Comparison of ENCODE assay signal across 10 cellular contexts in genomic region chr6:127222418-127222817, GRCh38. TPM values are rescaled to one million over a fixed set of nuclear protein-coding genes. Genes with fewer than 3 reads are reported as not detected.
DNase-seq lines count a peak whose midpoint lies in the region; ATAC-seq and TF ChIP-seq lines count a peak whose summit lies in the region.
"Had no signal": no experiment of that assay in that cellular context is flagged by ENCODE, and none has a peak within 500 bp of the region (broad histone marks: within the 10 kb centered on the region; RNA-seq: fewer than 3 reads in every experiment).

No MANE protein-coding gene starts in this region.

- intact Hi-C loops in right cardiac atrium (cut with DNase I): no loop called here

- ATAC-seq in right cardiac atrium: no peak
- ATAC-seq: CD8-positive, alpha-beta T cell had no signal

- H3K27me3 ChIP-seq in MM.1S (replicated peaks; ENCODE audit: insufficient read depth, low read length) (no peaks in the 10 kb centered on the region), right cardiac atrium (ENCODE audit: control insufficient read depth, insufficient read depth) (no peaks in the 10 kb centered on the region)
- H3K27me3 ChIP-seq: BLaER1 treated with 17β-estradiol and CSF1 and Interleukin-3, amounts not matched to agents 10 nM and 100 nM had no signal

- H3K9me2 ChIP-seq in MM.1S (replicated peaks; ENCODE audit: insufficient read depth, low read length): no peaks in the 10 kb centered on the region

- no peak overlapping the region for H3K9ac ChIP-seq in MM.1S (ENCODE audit: low read length)
- H3K9ac ChIP-seq: BLaER1 treated with 17β-estradiol and CSF1 and Interleukin-3, amounts not matched to agents 10 nM and 100 nM had no signal

- H4K20me1 ChIP-seq in MM.1S (ENCODE audit: insufficient read depth, low read length): no peaks in the 10 kb centered on the region
- H4K20me1 ChIP-seq: BLaER1 treated with 17β-estradiol and CSF1 and Interleukin-3, amounts not matched to agents 10 nM and 100 nM had no signal

- H3F3A ChIP-seq in MM.1S (ENCODE audit: insufficient read depth, low read length): no peaks in the 10 kb centered on the region

- no peak overlapping the region for H3K4me2 ChIP-seq in MM.1S (ENCODE audit: low read depth, low read length)
- H3K4me2 ChIP-seq: BLaER1 treated with 17β-estradiol and CSF1 and Interleukin-3, amounts not matched to agents 10 nM and 100 nM had no signal

- TF ChIP-seq CTCF in fibroblast of mammary gland (conservative IDR thresholded peaks at IDR 0.05; ENCODE audit: control insufficient read depth, insufficient read depth, low read depth, low read length) (no peak), MM.1S (IDR thresholded peaks at IDR 0.05; ENCODE audit: low read length) (no peak)

- WGBS in right cardiac atrium: 69% methylated on average over 1 of the region's 1 CpG

- no peaks in the 10 kb centered on the region for H3K9me3 ChIP-seq in MM.1S (replicated peaks; ENCODE audit: insufficient read depth, low read length)
- no peaks in the 10 kb centered on the region for H3K9me3 ChIP-seq in right cardiac atrium (ENCODE audit: control insufficient read depth, low read length)
- H3K9me3 ChIP-seq: BLaER1 treated with 17β-estradiol and CSF1 and Interleukin-3, amounts not matched to agents 10 nM and 100 nM; HAP-1 had no signal

- H3K4me3 ChIP-seq in fibroblast of mammary gland (ENCODE audit: control insufficient read depth, low read depth, low read length) (no peak overlapping the region), MM.1S (ENCODE audit: low read length) (no peak overlapping the region), right cardiac atrium (ENCODE audit: low read length) (no peak overlapping the region)
- H3K4me3 ChIP-seq: BLaER1 treated with 17β-estradiol and CSF1 and Interleukin-3, amounts not matched to agents 10 nM and 100 nM; HAP-1 had no signal

- no peaks in the 10 kb centered on the region for H3K36me3 ChIP-seq in MM.1S (replicated peaks; ENCODE audit: insufficient read depth, low read length)
- H3K36me3 ChIP-seq: BLaER1 treated with 17β-estradiol and CSF1 and Interleukin-3, amounts not matched to agents 10 nM and 100 nM; HAP-1 had no signal

- DNase-seq in LHCN-M2 (ENCODE audit: low read depth): peak; percentile 44
- peak; percentile 28 for DNase-seq in RKO (ENCODE audit: low spot score)
- DNase-seq in fibroblast of mammary gland (ENCODE audit: low read depth): peak; percentile 33
- DNase-seq in NCI-H345 (lab: John Stamatoyannopoulos, UW): no peak
- no peak for DNase-seq in MM.1S
- no peak for DNase-seq in right cardiac atrium
- DNase-seq: Calu3; CD8-positive, alpha-beta T cell had no signal

- no peak overlapping the region for H2AFZ ChIP-seq in MM.1S (ENCODE audit: low read length)

- H3K4me1 ChIP-seq in MM.1S (ENCODE audit: low read length) (no peaks in the 10 kb centered on the region), right cardiac atrium (ENCODE audit: control insufficient read depth, insufficient read depth, low read length) (no peaks in the 10 kb centered on the region)
- H3K4me1 ChIP-seq: BLaER1 treated with 17β-estradiol and CSF1 and Interleukin-3, amounts not matched to agents 10 nM and 100 nM; HAP-1 had no signal

- H3K79me2 ChIP-seq in MM.1S (ENCODE audit: low read length): no peaks in the 10 kb centered on the region

- H3K27ac ChIP-seq in MM.1S (ENCODE audit: low read length): no peak overlapping the region
- H3K27ac ChIP-seq in right cardiac atrium (ENCODE audit: low read length): no peak overlapping the region
- H3K27ac ChIP-seq: BLaER1 treated with 17β-estradiol and CSF1 and Interleukin-3, amounts not matched to agents 10 nM and 100 nM had no signal

RNA-seq across cellular contexts. Expression of gene RNF146, which starts 44.2 kb away (rescaled TPM):
- total RNA-seq in LHCN-M2 (2014; rRNA removed) (45.0 and 52.5 TPM in 2 replicates), right cardiac atrium (10 to 100 TPM; 42.9 to 50.8 (median 46.2) TPM)
- polyA plus RNA-seq in LHCN-M2 (2012): 20.0 TPM
- 34.6 TPM for polyA plus RNA-seq in right cardiac atrium

Comparison
In these comparisons a context has a peak if more than half of its experiments do, and no peak if none do; other contexts are left out.
1. DNase-seq: peak in LHCN-M2 (single experiment), RKO (single experiment) and fibroblast of mammary gland (single experiment); none in NCI-H345 (single experiment), MM.1S (single experiment) and right cardiac atrium (0 of 3).